Comparison of ENCODE assay signal across 18 cellular contexts in genomic region chr15:79778378-79778990, GRCh38.
DNase-seq lines count a peak whose midpoint lies in the region; TF ChIP-seq lines count a peak whose summit lies in the region.
"Had no signal": no experiment of that assay in that cellular context is flagged by ENCODE, and none has a peak within 500 bp of the region (broad histone marks: within the 10 kb centered on the region; RNA-seq: fewer than 3 reads in every experiment).

No MANE protein-coding gene starts in this region.

- H3K27ac Mint-ChIP-seq in osteocyte (ENCODE audit: unreplicated experiment) = no peak overlapping the region
- H3K27ac Mint-ChIP-seq: CD4-positive, alpha-beta memory T cell; GM23338 had no signal

- H3K4me3 ChIP-seq in LNCaP clone FGC (ENCODE audit: low read depth, low read length) = no peak overlapping the region
- H3K4me3 ChIP-seq: A549, GM23338 had no signal

- H3K27ac ChIP-seq in C4-2B = peak overlapping the region; percentile 77
- H3K27ac ChIP-seq in VCaP = peak overlapping the region; percentile 100
- H3K27ac ChIP-seq: 22Rv1, A549, HL-60 had no signal

- TF ChIP-seq CTCF in C4-2B (conservative IDR thresholded peaks at IDR 0.05) = peak; percentile 15
- TF ChIP-seq CTCF in LNCaP clone FGC (IDR thresholded peaks at IDR 0.05; ENCODE audit: control insufficient read depth, extremely low read depth, insufficient read depth) = 0 out of 2 replicates have a peak, but pooled peaks have one; percentile 26
- peak; percentile 44 for TF ChIP-seq CTCF in VCaP (conservative IDR thresholded peaks at IDR 0.05)
- no peak for TF ChIP-seq CTCF in osteocyte (IDR thresholded peaks at IDR 0.05)

- no peaks in the 10 kb centered on the region for H3K36me3 Mint-ChIP-seq in osteocyte (ENCODE audit: unreplicated experiment)
- H3K36me3 Mint-ChIP-seq: CD14-positive monocyte had no signal

- DNase-seq in LNCaP clone FGC (ENCODE audit: low read depth) (peak; percentile 92), osteocyte (ENCODE audit: extremely low spot score, unreplicated experiment) (peak; percentile 48), T-helper 1 cell (no peak), inferior parietal cortex (ENCODE audit: extremely low spot score) (no peak)
- DNase-seq in stimulated activated CD4-positive, alpha-beta T cell treated with anti-CD3 and anti-CD28 coated beads, Interleukin-4, amount 100 ng/mL, for 1 hour = no peak
- DNase-seq: AML-193; CD4-positive, alpha-beta memory T cell; DMS153; DMS79; GDM1; HCEC 1CT had no signal

- H3K4me3 Mint-ChIP-seq in osteocyte (ENCODE audit: unreplicated experiment) = no peak overlapping the region
- H3K4me3 Mint-ChIP-seq: CD14-positive monocyte; CD4-positive, alpha-beta memory T cell; GM23338 had no signal

- H3K27me3 Mint-ChIP-seq in osteocyte (ENCODE audit: unreplicated experiment) = peaks cover 3% of the 10 kb centered on the region

- H3K4me1 Mint-ChIP-seq in osteocyte (ENCODE audit: unreplicated experiment) = no peaks in the 10 kb centered on the region
- H3K4me1 Mint-ChIP-seq: GM23338 had no signal

- H3K9me3 Mint-ChIP-seq in osteocyte (ENCODE audit: unreplicated experiment) = peaks cover 23% of the 10 kb centered on the region

Comparison
In these comparisons a context has a peak if more than half of its experiments do, and no peak if none do; other contexts are left out.
1. DNase-seq: peak in LNCaP clone FGC (single experiment) and osteocyte (single experiment); none in stimulated activated CD4-positive, alpha-beta T cell treated with anti-CD3 and anti-CD28 coated beads, Interleukin-4, amount 100 ng/mL, for 1 hour (single experiment), T-helper 1 cell (0 of 5) and inferior parietal cortex (single experiment).